In genomic region chr6:116196841-116197240, GRCh38 we compare ENCODE assay signal across 20 cellular contexts.
"Had no signal": no experiment of that assay in that cellular context is flagged by ENCODE, and none has a peak within 500 bp of the region (broad histone marks: within the 10 kb centered on the region; RNA-seq: fewer than 3 reads in every experiment).

No MANE protein-coding gene starts in this region.

- ATAC-seq: HepG2, SK-N-SH treated with all-trans-retinoic acid at 6 μM for 48 hours had no signal

- DNase-seq: IMR-90, Karpas-422, KG1, MM.1S, NCI-H1092 treated with DMSO at 0.1 percent for 48 hours, NCI-H1436, NCI-H187, NCI-H2029, NCI-H2081 treated with DMSO at 0.1 percent for 48 hours, NCI-H2171, NCI-H226, NCI-H446, NCI-H510A, NCI-H524 treated with DMSO at 0.1 percent for 48 hours, NCI-H69, NCI-H774, RPMI8226, SHP77 had no signal
